1 cellular context compared by ENCODE assay signal in the genomic region with DNA sequence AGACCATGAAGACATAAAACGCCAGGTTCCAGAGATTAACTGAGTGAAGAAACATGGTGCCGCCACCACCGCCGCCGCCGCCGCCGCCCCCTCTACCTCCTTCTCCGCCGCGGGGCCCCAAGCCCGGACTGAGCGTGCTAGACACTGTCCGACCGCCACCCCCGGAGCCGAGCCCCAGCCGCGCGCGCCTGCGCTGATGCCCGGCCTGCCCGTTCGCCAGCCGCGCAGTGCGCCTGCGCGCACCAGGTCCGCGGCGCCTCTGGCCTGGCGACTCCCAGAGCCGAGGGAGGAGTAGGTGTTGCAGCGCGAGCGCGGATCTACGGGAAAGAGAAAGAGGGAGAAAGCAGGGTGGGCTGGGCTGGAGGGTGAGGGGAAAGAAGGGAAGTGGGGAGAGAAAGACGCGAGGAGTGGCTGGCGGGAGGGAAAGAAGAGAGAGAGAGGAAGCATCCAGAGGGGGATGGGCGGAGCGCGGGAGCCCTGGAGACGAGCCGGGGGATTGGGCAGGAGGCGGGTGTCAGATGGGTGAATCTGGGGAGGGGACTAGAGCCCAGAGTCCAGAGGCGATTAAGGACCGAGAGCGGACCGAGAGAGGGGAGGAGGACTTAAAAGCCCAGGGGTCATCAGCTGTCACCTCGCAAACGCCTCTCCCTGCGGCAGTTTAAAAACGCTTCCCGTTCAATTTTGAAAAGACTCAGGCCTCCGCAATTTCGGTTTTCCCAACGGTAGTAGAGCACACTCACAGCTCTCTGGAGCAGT.
TF ChIP-seq lines count a peak whose summit lies in the region.

TSS of gene PGAP1 (minus strand) at position 146 of the 756 bp plus-strand sequence. CDS start at position 55, 91 bp downstream.

TF ChIP-seq in HEK293, 187 proteins besides CTCF, POLR2A, EP300 and RAD21 (continued from another document and continues in another):
- TF ChIP-seq ZSCAN4 (tag by site-specific recombination; IDR thresholded peaks at IDR 0.05) (peak; percentile 10; the same call in 1 of the 2 replicates), ZNF248 (tag by site-specific recombination; IDR thresholded peaks at IDR 0.05) (no peak), GLIS2 (tag by site-specific recombination; IDR thresholded peaks at IDR 0.05) (peak; percentile 92), ZNF629 (tag by site-specific recombination; IDR thresholded peaks at IDR 0.05) (peak; percentile 34), ZBTB48 (tag by site-specific recombination; IDR thresholded peaks at IDR 0.05) (peak; percentile 89; the same call in 1 of the 2 replicates), ZBTB17 (tag by site-specific recombination; IDR thresholded peaks at IDR 0.05) (peak; percentile 98), ZNF324 (tag by site-specific recombination; IDR thresholded peaks at IDR 0.05) (peak; percentile 81), ZNF549 (tag by site-specific recombination; IDR thresholded peaks at IDR 0.05) (no peak), ZNF501 (tag by site-specific recombination; IDR thresholded peaks at IDR 0.05) (peak; percentile 55), ZNF837 (tag by site-specific recombination; IDR thresholded peaks at IDR 0.05) (no peak), ZNF610 (tag by site-specific recombination; IDR thresholded peaks at IDR 0.05; ENCODE audit: borderline replicate concordance) (peak; percentile 91), ZNF24 (tag by site-specific recombination; IDR thresholded peaks at IDR 0.05) (peak; percentile 88), ZNF214 (tag by site-specific recombination; IDR thresholded peaks at IDR 0.05; ENCODE audit: borderline replicate concordance) (no peak), ZNF843 (tag by site-specific recombination; IDR thresholded peaks at IDR 0.05) (peak; percentile 82), ZNF175 (tag by site-specific recombination; IDR thresholded peaks at IDR 0.05) (no peak), ZNF639 (tag by site-specific recombination; IDR thresholded peaks at IDR 0.05) (peak; percentile 77), ZNF677 (tag by site-specific recombination; IDR thresholded peaks at IDR 0.05) (no peak), SP2 (tag by site-specific recombination; IDR thresholded peaks at IDR 0.05) (peak; percentile 93), WT1 (tag by site-specific recombination; IDR thresholded peaks at IDR 0.05) (peak; percentile 92), EGR2 (tag by site-specific recombination; IDR thresholded peaks at IDR 0.05; ENCODE audit: low read depth) (peak; percentile 83), MZF1 (tag by site-specific recombination; IDR thresholded peaks at IDR 0.05; ENCODE audit: borderline replicate concordance) (peak; percentile 83; the same call in 1 of the 2 replicates), KLF16 (tag by site-specific recombination; IDR thresholded peaks at IDR 0.05) (peak; percentile 85; the same call in 1 of the 2 replicates), PATZ1 (tag by site-specific recombination; IDR thresholded peaks at IDR 0.05) (peak; percentile 96), KLF7 (tag by site-specific recombination; IDR thresholded peaks at IDR 0.05; ENCODE audit: borderline replicate concordance) (peak; percentile 82; the same call in 1 of the 2 replicates), ZNF449 (tag by site-specific recombination; IDR thresholded peaks at IDR 0.05) (peak; percentile 35; the same call in 1 of the 2 replicates), ZEB2 (tag by site-specific recombination; IDR thresholded peaks at IDR 0.05) (peak; percentile 95), GLI4 (tag by site-specific recombination; IDR thresholded peaks at IDR 0.05) (peak; percentile 67; the same call in 1 of the 2 replicates), ZNF600 (tag by site-specific recombination; IDR thresholded peaks at IDR 0.05) (peak; percentile 68), ZNF394 (tag by site-specific recombination; IDR thresholded peaks at IDR 0.05; ENCODE audit: borderline replicate concordance) (peak; percentile 69; the same call in 1 of the 2 replicates), BCL11B (tag by site-specific recombination; IDR thresholded peaks at IDR 0.05; ENCODE audit: low read depth) (peak; percentile 90), GLIS1 (tag by site-specific recombination; IDR thresholded peaks at IDR 0.05) (peak; percentile 56), ZFP69B (tag by site-specific recombination; IDR thresholded peaks at IDR 0.05) (peak; percentile 63; the same call in 1 of the 2 replicates), SP3 (tag by site-specific recombination; IDR thresholded peaks at IDR 0.05) (peak; percentile 86), ZNF221 (tag by site-specific recombination; IDR thresholded peaks at IDR 0.05; ENCODE audit: borderline replicate concordance) (no peak), ZNF596 (tag by site-specific recombination; IDR thresholded peaks at IDR 0.05) (peak; percentile 65), IKZF3 (tag by site-specific recombination; IDR thresholded peaks at IDR 0.05) (peak; percentile 90), ZBTB8A (tag by site-specific recombination; IDR thresholded peaks at IDR 0.05) (peak; percentile 37; the same call in 1 of the 2 replicates), ZNF335 (tag by site-specific recombination; conservative IDR thresholded peaks at IDR 0.05) (peak; percentile 40), ZNF561 (tag by site-specific recombination; IDR thresholded peaks at IDR 0.05; ENCODE audit: borderline replicate concordance) (peak; percentile 36; the same call in 1 of the 2 replicates), ZNF292 (tag by site-specific recombination; IDR thresholded peaks at IDR 0.05; ENCODE audit: borderline replicate concordance, low read depth) (no peak), ZBTB21 (tag by site-specific recombination; IDR thresholded peaks at IDR 0.05) (no peak), ZNF114 (tag by site-specific recombination; IDR thresholded peaks at IDR 0.05) (no peak), SP7 (tag by site-specific recombination; IDR thresholded peaks at IDR 0.05) (peak; percentile 89)
- TF ChIP-seq, protein P1, sequence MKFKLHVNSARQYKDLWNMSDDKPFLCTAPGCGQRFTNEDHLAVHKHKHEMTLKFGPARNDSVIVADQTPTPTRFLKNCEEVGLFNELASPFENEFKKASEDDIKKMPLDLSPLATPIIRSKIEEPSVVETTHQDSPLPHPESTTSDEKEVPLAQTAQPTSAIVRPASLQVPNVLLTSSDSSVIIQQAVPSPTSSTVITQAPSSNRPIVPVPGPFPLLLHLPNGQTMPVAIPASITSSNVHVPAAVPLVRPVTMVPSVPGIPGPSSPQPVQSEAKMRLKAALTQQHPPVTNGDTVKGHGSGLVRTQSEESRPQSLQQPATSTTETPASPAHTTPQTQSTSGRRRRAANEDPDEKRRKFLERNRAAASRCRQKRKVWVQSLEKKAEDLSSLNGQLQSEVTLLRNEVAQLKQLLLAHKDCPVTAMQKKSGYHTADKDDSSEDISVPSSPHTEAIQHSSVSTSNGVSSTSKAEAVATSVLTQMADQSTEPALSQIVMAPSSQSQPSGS (tag by site-specific recombination; IDR thresholded peaks at IDR 0.05; ENCODE audit: low read depth), result no peak
- TF ChIP-seq, protein P2, sequence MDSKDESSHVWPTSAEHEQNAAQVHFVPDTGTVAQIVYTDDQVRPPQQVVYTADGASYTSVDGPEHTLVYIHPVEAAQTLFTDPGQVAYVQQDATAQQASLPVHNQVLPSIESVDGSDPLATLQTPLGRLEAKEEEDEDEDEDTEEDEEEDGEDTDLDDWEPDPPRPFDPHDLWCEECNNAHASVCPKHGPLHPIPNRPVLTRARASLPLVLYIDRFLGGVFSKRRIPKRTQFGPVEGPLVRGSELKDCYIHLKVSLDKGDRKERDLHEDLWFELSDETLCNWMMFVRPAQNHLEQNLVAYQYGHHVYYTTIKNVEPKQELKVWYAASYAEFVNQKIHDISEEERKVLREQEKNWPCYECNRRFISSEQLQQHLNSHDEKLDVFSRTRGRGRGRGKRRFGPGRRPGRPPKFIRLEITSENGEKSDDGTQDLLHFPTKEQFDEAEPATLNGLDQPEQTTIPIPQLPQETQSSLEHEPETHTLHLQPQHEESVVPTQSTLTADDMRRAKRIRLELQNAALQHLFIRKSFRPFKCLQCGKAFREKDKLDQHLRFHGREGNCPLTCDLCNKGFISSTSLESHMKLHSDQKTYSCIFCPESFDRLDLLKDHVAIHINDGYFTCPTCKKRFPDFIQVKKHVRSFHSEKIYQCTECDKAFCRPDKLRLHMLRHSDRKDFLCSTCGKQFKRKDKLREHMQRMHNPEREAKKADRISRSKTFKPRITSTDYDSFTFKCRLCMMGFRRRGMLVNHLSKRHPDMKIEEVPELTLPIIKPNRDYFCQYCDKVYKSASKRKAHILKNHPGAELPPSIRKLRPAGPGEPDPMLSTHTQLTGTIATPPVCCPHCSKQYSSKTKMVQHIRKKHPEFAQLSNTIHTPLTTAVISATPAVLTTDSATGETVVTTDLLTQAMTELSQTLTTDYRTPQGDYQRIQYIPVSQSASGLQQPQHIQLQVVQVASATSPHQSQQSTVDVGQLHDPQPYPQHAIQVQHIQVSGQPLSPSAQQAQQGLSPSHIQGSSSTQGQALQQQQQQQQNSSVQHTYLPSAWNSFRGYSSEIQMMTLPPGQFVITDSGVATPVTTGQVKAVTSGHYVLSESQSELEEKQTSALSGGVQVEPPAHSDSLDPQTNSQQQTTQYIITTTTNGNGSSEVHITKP (tag by site-specific recombination; IDR thresholded peaks at IDR 0.05), result peak; percentile 94
- TF ChIP-seq, protein P3, sequence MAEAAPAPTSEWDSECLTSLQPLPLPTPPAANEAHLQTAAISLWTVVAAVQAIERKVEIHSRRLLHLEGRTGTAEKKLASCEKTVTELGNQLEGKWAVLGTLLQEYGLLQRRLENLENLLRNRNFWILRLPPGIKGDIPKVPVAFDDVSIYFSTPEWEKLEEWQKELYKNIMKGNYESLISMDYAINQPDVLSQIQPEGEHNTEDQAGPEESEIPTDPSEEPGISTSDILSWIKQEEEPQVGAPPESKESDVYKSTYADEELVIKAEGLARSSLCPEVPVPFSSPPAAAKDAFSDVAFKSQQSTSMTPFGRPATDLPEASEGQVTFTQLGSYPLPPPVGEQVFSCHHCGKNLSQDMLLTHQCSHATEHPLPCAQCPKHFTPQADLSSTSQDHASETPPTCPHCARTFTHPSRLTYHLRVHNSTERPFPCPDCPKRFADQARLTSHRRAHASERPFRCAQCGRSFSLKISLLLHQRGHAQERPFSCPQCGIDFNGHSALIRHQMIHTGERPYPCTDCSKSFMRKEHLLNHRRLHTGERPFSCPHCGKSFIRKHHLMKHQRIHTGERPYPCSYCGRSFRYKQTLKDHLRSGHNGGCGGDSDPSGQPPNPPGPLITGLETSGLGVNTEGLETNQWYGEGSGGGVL (tag by site-specific recombination; IDR thresholded peaks at IDR 0.05), result peak; percentile 100
- TF ChIP-seq, protein P4, sequence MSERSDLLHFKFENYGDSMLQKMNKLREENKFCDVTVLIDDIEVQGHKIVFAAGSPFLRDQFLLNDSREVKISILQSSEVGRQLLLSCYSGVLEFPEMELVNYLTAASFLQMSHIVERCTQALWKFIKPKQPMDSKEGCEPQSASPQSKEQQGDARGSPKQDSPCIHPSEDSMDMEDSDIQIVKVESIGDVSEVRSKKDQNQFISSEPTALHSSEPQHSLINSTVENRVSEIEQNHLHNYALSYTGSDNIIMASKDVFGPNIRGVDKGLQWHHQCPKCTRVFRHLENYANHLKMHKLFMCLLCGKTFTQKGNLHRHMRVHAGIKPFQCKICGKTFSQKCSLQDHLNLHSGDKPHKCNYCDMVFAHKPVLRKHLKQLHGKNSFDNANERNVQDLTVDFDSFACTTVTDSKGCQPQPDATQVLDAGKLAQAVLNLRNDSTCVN (tag by site-specific recombination; optimal IDR thresholded peaks at IDR 0.05), result peak; percentile 92
